Comparison of ENCODE assay signal across 18 cellular contexts in the genomic region with DNA sequence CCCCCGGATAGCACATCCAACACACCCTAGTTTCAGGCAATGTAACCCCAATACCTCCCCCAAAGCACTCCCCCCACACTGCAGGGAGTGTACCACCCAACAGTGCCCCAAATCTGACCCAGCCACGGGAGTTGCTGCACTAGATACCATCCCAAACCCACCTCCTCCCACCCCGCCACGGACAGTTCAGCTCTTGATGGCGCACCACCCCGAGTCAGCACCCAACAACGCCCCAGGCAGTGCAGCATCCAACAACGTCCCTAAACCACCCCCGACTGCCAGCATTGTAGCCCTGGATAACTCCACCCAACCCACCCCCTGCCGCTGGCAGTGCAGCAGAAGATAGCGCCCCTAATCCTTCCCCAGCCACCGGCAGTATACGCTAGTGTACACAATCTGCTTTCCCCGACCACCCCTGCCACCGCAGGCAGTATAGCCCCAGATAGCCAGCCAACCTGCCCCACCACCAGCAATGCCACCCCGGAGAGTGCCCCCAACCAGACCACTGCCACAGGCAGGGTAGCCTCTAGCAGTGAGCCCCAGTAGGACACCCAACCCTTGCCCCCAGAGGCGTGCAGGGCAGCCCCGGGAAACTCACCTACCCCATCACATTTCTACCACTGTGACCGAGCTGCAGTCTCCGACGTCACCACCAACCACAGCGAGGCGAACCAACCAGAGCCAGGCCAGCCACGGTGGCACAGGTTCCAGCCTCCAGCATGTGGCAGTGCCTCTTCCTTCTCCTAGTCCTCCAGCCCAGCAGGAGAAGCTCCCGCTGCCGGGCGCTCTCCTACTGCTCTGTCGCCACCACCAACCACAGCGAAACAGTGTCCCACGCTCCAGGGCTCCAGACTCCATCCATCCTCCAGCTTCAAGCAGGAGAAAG.
DNase-seq lines count a peak whose midpoint lies in the region; ATAC-seq and TF ChIP-seq lines count a peak whose summit lies in the region.
"Had no signal": no experiment of that assay in that cellular context is flagged by ENCODE, and none has a peak within 500 bp of the region (broad histone marks: within the 10 kb centered on the region; RNA-seq: fewer than 3 reads in every experiment).

No MANE protein-coding gene starts in this region.

- H3K27me3 Mint-ChIP-seq in activated naive CD4-positive, alpha-beta T cell treated with anti-CD3 and anti-CD28 coated beads for 36 hours (ENCODE audit: low read depth) = no peaks in the 10 kb centered on the region

- H3K4me1 ChIP-seq in lower lobe of right lung (no peaks in the 10 kb centered on the region), upper lobe of left lung (no peaks in the 10 kb centered on the region)
- H3K4me1 ChIP-seq: gastrocnemius medialis had no signal

- CTCF ChIA-PET in activated naive CD4-positive, alpha-beta T cell treated with anti-CD3 and anti-CD28 coated beads for 36 hours (lab: Charles Lee) = no interaction called here

- intact Hi-C loops in lower lobe of right lung (cut with DNase I) = no loop called here
- intact Hi-C loops in activated naive CD4-positive, alpha-beta T cell treated with anti-CD3 and anti-CD28 coated beads for 36 hours (cut with micrococcal nuclease) = no loop called here

- no peaks in the 10 kb centered on the region for H3K36me3 ChIP-seq in lower lobe of right lung
- H3K36me3 ChIP-seq in upper lobe of left lung = no peaks in the 10 kb centered on the region
- H3K36me3 ChIP-seq: brain microvascular endothelial cell, gastrocnemius medialis had no signal

- no peak for TF ChIP-seq POLR2A in upper lobe of left lung (IDR thresholded peaks at IDR 0.05)

- no peaks in the 10 kb centered on the region for H3K9me3 ChIP-seq in lower lobe of right lung
- peaks cover 0 to 8% (median 0%) of the 10 kb centered on the region in 4 donors for H3K9me3 ChIP-seq in upper lobe of left lung

- H3K4me1 Mint-ChIP-seq in activated naive CD4-positive, alpha-beta T cell treated with anti-CD3 and anti-CD28 coated beads for 36 hours (ENCODE audit: low read depth) = no peaks in the 10 kb centered on the region
- H3K4me1 Mint-ChIP-seq: activated CD4-positive, alpha-beta T cell treated with anti-CD3 and anti-CD28 coated beads, Interleukin-2, amount 10 ng/mL, durations not matched to agents 7 days and 5 days had no signal

- TF ChIP-seq EP300 in upper lobe of left lung (IDR thresholded peaks at IDR 0.05) = no peak

- H3K27me3 ChIP-seq in lower lobe of right lung (ENCODE audit: low read depth) = no peaks in the 10 kb centered on the region
- H3K27me3 ChIP-seq in upper lobe of left lung = no peaks in the 10 kb centered on the region
- H3K27me3 ChIP-seq: brain microvascular endothelial cell, gastrocnemius medialis had no signal

- 86 to 93% methylated on average over 23 to 30 of the region's 30 CpGs for WGBS in upper lobe of left lung, 2 donors

- no peak for TF ChIP-seq CTCF in coronary artery (IDR thresholded peaks at IDR 0.05)
- TF ChIP-seq CTCF in lower lobe of right lung (IDR thresholded peaks at IDR 0.05) = no peak
- no peak for TF ChIP-seq CTCF in upper lobe of left lung (IDR thresholded peaks at IDR 0.05)

- H3K27ac Mint-ChIP-seq in activated naive CD4-positive, alpha-beta T cell treated with anti-CD3 and anti-CD28 coated beads for 36 hours = no peak overlapping the region
- H3K27ac Mint-ChIP-seq: activated CD4-positive, alpha-beta T cell treated with anti-CD3 and anti-CD28 coated beads, Interleukin-2, amount 10 ng/mL, durations not matched to agents 7 days and 5 days; effector memory CD8-positive, alpha-beta T cell had no signal

- no peak overlapping the region for H3K27ac ChIP-seq in coronary artery
- H3K27ac ChIP-seq in lower lobe of right lung = no peak overlapping the region
- H3K27ac ChIP-seq in upper lobe of left lung = no peak overlapping the region
- H3K27ac ChIP-seq: brain microvascular endothelial cell, gastrocnemius medialis, GM23248 had no signal

- H3K4me3 ChIP-seq in coronary artery (no peak overlapping the region), lower lobe of right lung (no peak overlapping the region), upper lobe of left lung (no peak overlapping the region)
- H3K4me3 ChIP-seq: gastrocnemius medialis, GM23248 had no signal

- peak; percentile 63 for DNase-seq in activated effector memory CD4-positive, alpha-beta T cell treated with anti-CD3 and anti-CD28 coated beads, Interleukin-2, amount 50 U/mL, for 16 hours
- DNase-seq in activated effector memory CD4-positive, alpha-beta T cell treated with Interleukin-2 at 50 U/mL for 16 hours = no peak
- peak; percentile 74 for DNase-seq in coronary artery (ENCODE audit: low spot score)
- peak; percentile 58 for DNase-seq in lower lobe of right lung
- peak; percentile 27 to 87 for DNase-seq in upper lobe of left lung
- DNase-seq in GM19238 (ENCODE audit: insufficient read length, low spot score) = no peak
- DNase-seq in activated naive CD4-positive, alpha-beta T cell treated with anti-CD3 and anti-CD28 coated beads for 36 hours = no peak
- DNase-seq: activated CD4-positive, alpha-beta T cell treated with anti-CD3 and anti-CD28 coated beads, Interleukin-2, amount 10 ng/mL, durations not matched to agents 7 days and 5 days; brain microvascular endothelial cell; effector memory CD8-positive, alpha-beta T cell; GM23248; KBM-7; naive B cell; NCI-H1694 treated with DMSO at 0.1 percent for 48 hours; NCI-H526; stimulated activated naive CD8-positive, alpha-beta T cell treated with anti-CD3 and anti-CD28 coated beads, Interleukin-15, Interleukin-2, amounts not matched to agents 100 U/mL and 50 U/mL, for 24 hours had no signal

- no peak overlapping the region for H3K4me3 Mint-ChIP-seq in activated naive CD4-positive, alpha-beta T cell treated with anti-CD3 and anti-CD28 coated beads for 36 hours
- H3K4me3 Mint-ChIP-seq: activated CD4-positive, alpha-beta T cell treated with anti-CD3 and anti-CD28 coated beads, Interleukin-2, amount 10 ng/mL, durations not matched to agents 7 days and 5 days; effector memory CD8-positive, alpha-beta T cell; naive B cell had no signal

- H3K9me3 Mint-ChIP-seq in activated naive CD4-positive, alpha-beta T cell treated with anti-CD3 and anti-CD28 coated beads for 36 hours = no peaks in the 10 kb centered on the region
- H3K9me3 Mint-ChIP-seq: activated CD4-positive, alpha-beta T cell treated with anti-CD3 and anti-CD28 coated beads, Interleukin-2, amount 10 ng/mL, durations not matched to agents 7 days and 5 days had no signal

- no peaks in the 10 kb centered on the region for H3K36me3 Mint-ChIP-seq in activated naive CD4-positive, alpha-beta T cell treated with anti-CD3 and anti-CD28 coated beads for 36 hours (ENCODE audit: low read depth)

- ATAC-seq in lower lobe of right lung (peak in 1 of 2 donors; percentile 53), upper lobe of left lung (ENCODE audit: low FRiP score in 2 of 2) (peak; percentile 24 to 66), HG03342 (IDR thresholded peaks at IDR 0.05; ENCODE audit: unreplicated experiment) (no peak)
- ATAC-seq: effector memory CD8-positive, alpha-beta T cell; gastrocnemius medialis; stimulated activated naive CD8-positive, alpha-beta T cell treated with anti-CD3 and anti-CD28 coated beads, Interleukin-15, Interleukin-2, amounts not matched to agents 100 U/mL and 50 U/mL, for 24 hours had no signal

Comparison
In these comparisons a context has a peak if more than half of its experiments do, and no peak if none do; other contexts are left out.
1. DNase-seq: peak in activated effector memory CD4-positive, alpha-beta T cell treated with anti-CD3 and anti-CD28 coated beads, Interleukin-2, amount 50 U/mL, for 16 hours (single experiment), coronary artery (single experiment), lower lobe of right lung (single experiment) and upper lobe of left lung (2 of 2); none in activated effector memory CD4-positive, alpha-beta T cell treated with Interleukin-2 at 50 U/mL for 16 hours (single experiment), GM19238 (single experiment) and activated naive CD4-positive, alpha-beta T cell treated with anti-CD3 and anti-CD28 coated beads for 36 hours (single experiment).